Comparison of ENCODE assay signal across 21 cellular contexts in the genomic region with DNA sequence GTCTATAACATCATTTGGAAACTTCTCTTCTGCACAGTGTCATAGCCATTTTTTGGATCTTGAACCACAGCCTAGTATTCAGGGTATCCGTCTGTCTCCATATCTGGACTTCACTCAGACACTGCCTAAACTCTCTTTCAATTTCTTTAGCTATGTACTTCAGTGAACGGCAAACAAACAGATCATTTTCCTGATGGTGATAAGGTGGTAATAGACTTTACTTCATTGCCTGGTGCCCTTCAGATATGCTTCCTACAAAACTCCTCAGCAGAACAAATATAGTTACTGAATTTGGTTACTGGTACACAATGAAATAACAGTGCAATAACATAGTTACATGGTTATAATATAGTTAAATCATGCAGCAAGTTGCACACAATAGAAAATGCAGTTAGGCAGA.
DNase-seq lines count a peak whose midpoint lies in the region; ATAC-seq, FAIRE-seq and TF ChIP-seq lines count a peak whose summit lies in the region.
"Had no signal": no experiment of that assay in that cellular context is flagged by ENCODE, and none has a peak within 500 bp of the region (broad histone marks: within the 10 kb centered on the region; RNA-seq: fewer than 3 reads in every experiment).

No MANE protein-coding gene starts in this region.

- peak; percentile 29 for DNase-seq in esophagus muscularis mucosa (ENCODE audit: extremely low spot score)
- DNase-seq in left colon: no peak
- DNase-seq in urothelium cell line (ENCODE audit: low spot score): no peak
- DNase-seq: 8988T; AML-193; Caco-2; Calu3; CD4-positive, alpha-beta T cell; CD8-positive, alpha-beta T cell; DMS79 treated with DMSO at 0.1 percent for 48 hours; GF-D8 had no signal

- no peaks in the 10 kb centered on the region for H3K27me3 ChIP-seq in esophagus muscularis mucosa
- H3K27me3 ChIP-seq: BLaER1 treated with 17β-estradiol and CSF1 and Interleukin-3, amounts not matched to agents 10 nM and 100 nM had no signal

- no peak overlapping the region for H3K27ac ChIP-seq in esophagus muscularis mucosa (replicated peaks in 1 of 4)
- H3K27ac ChIP-seq: BLaER1 treated with 17β-estradiol and CSF1 and Interleukin-3, amounts not matched to agents 10 nM and 100 nM; C4-2B had no signal

- ATAC-seq in left colon (peak; percentile 59), GM18867 (IDR thresholded peaks at IDR 0.05; ENCODE audit: unreplicated experiment) (no peak), GM18520 (IDR thresholded peaks at IDR 0.05; ENCODE audit: unreplicated experiment) (no peak), HG03354 (IDR thresholded peaks at IDR 0.05; ENCODE audit: poor library complexity, severe bottlenecking, unreplicated experiment) (no peak)
- ATAC-seq: CD8-positive, alpha-beta T cell had no signal

- no peaks in the 10 kb centered on the region for H3K9me3 ChIP-seq in esophagus muscularis mucosa
- H3K9me3 ChIP-seq: Caco-2 had no signal

- peak; percentile 48 for FAIRE-seq in urothelium cell line (lab: Jason Lieb, UNC)
- FAIRE-seq: A204.1, D721Med, G401.6, GM12891, GM19239 had no signal

- no peak for TF ChIP-seq EP300 in esophagus muscularis mucosa (IDR thresholded peaks at IDR 0.05)

- no peak overlapping the region for H3K4me3 ChIP-seq in esophagus muscularis mucosa
- H3K4me3 ChIP-seq: BLaER1 treated with 17β-estradiol and CSF1 and Interleukin-3, amounts not matched to agents 10 nM and 100 nM had no signal

- WGBS in esophagus muscularis mucosa: 88% methylated on average over 2 of the region's 2 CpGs

- no peaks in the 10 kb centered on the region for H3K4me1 ChIP-seq in esophagus muscularis mucosa
- H3K4me1 ChIP-seq: Caco-2 had no signal

- H3K36me3 ChIP-seq in esophagus muscularis mucosa: no peaks in the 10 kb centered on the region
- H3K36me3 ChIP-seq: BLaER1 treated with 17β-estradiol and CSF1 and Interleukin-3, amounts not matched to agents 10 nM and 100 nM had no signal

- TF ChIP-seq CTCF in esophagus muscularis mucosa (IDR thresholded peaks at IDR 0.05): no peak

- intact Hi-C loops in esophagus muscularis mucosa (cut with DNase I) (no loop called here), left colon (cut with DNase I, micrococcal nuclease) (no loop called here)

- TF ChIP-seq POLR2A in esophagus muscularis mucosa (IDR thresholded peaks at IDR 0.05; ENCODE audit: low read depth): no peak
